ENCODE assay signal across 15 cellular contexts in genomic region chr1:53539226-53539625, GRCh38.
DNase-seq lines count a peak whose midpoint lies in the region; ATAC-seq, FAIRE-seq and TF ChIP-seq lines count a peak whose summit lies in the region.
"Had no signal": no experiment of that assay in that cellular context is flagged by ENCODE, and none has a peak within 500 bp of the region (broad histone marks: within the 10 kb centered on the region; RNA-seq: fewer than 3 reads in every experiment).

No MANE protein-coding gene starts in this region.

- H4K20me1 ChIP-seq in IMR-90 (ENCODE audit: insufficient read depth, low read length): peaks cover 6% of the 10 kb centered on the region; the same call in 1 of the 2 replicates

- TF ChIP-seq CTCF in IMR-90 (conservative IDR thresholded peaks at IDR 0.05; ENCODE audit: low read depth, low read length): no peak
- no peak for TF ChIP-seq CTCF in glutamatergic neuron (IDR thresholded peaks at IDR 0.05; ENCODE audit: partially characterized antibody, unreplicated experiment)
- no peak for TF ChIP-seq CTCF in osteocyte (IDR thresholded peaks at IDR 0.05)

- no peaks in the 10 kb centered on the region for H3K9me3 ChIP-seq in IMR-90 (ENCODE audit: control insufficient read depth, insufficient read depth, low read length)

- POLR2A ChIA-PET in IMR-90 (lab: Charles Lee; ENCODE audit: unreplicated experiment): no interaction called here

- H3K9me1 ChIP-seq in IMR-90 (ENCODE audit: insufficient read depth, low read length): peaks cover 32% of the 10 kb centered on the region

- peaks cover 7% of the 10 kb centered on the region for H3K9me3 Mint-ChIP-seq in glutamatergic neuron (ENCODE audit: unreplicated experiment)
- no peaks in the 10 kb centered on the region for H3K9me3 Mint-ChIP-seq in osteocyte (ENCODE audit: unreplicated experiment)
- no peaks in the 10 kb centered on the region for H3K9me3 Mint-ChIP-seq in stimulated activated naive B cell treated with anti-CD40 and anti-IgM and Interleukin-4, amounts not matched to agents 10 μg/mL and 1 μg/mL and 100 μg/mL, for 72 hours
- H3K9me3 Mint-ChIP-seq: CD4-positive, alpha-beta T cell had no signal

- peak overlapping the region; percentile 40 for H4K91ac ChIP-seq in IMR-90 (ENCODE audit: insufficient read depth, low read depth, low read length)

- H3K4me3 Mint-ChIP-seq in glutamatergic neuron (ENCODE audit: unreplicated experiment) (no peak overlapping the region), osteocyte (ENCODE audit: unreplicated experiment) (no peak overlapping the region)
- H3K4me3 Mint-ChIP-seq in stimulated activated naive B cell treated with anti-CD40 and anti-IgM and Interleukin-4, amounts not matched to agents 10 μg/mL and 1 μg/mL and 100 μg/mL, for 72 hours: no peak overlapping the region
- H3K4me3 Mint-ChIP-seq: B cell; CD4-positive, alpha-beta T cell had no signal

- FAIRE-seq in GM12891 (lab: Jason Lieb, UNC): peak; percentile 40
- FAIRE-seq: GM12878 had no signal

- intact Hi-C loops in IMR-90 (cut with micrococcal nuclease): no loop called here

- peaks cover 0 to 25% of the 10 kb centered on the region in 2 experiments; a peak in 2 of 4 replicates for H3K79me1 ChIP-seq in IMR-90 (ENCODE audit: low read depth in 1 of 2, low read length in 2 of 2)

- no peak overlapping the region for H4K8ac ChIP-seq in IMR-90 (ENCODE audit: low read depth in 2 of 2, low read length in 2 of 2)

- H3K27me3 ChIP-seq in IMR-90 (ENCODE audit: control insufficient read depth, insufficient read depth, low read length): no peaks in the 10 kb centered on the region; the same call in 1 of the 2 replicates

- H3K27me3 Mint-ChIP-seq in glutamatergic neuron (ENCODE audit: unreplicated experiment) (peaks cover 14% of the 10 kb centered on the region), osteocyte (ENCODE audit: unreplicated experiment) (no peaks in the 10 kb centered on the region)
- H3K27me3 Mint-ChIP-seq in stimulated activated naive B cell treated with anti-CD40 and anti-IgM and Interleukin-4, amounts not matched to agents 10 μg/mL and 1 μg/mL and 100 μg/mL, for 72 hours: peaks cover 0 to 4% of the 10 kb centered on the region in 2 donors
- H3K27me3 Mint-ChIP-seq: CD4-positive, alpha-beta T cell had no signal

- H3K4me3 ChIP-seq in IMR-90 (ENCODE audit: insufficient read depth, low read depth, low read length): no peak overlapping the region
- H3K4me3 ChIP-seq: GM12878 had no signal

- H3K27ac ChIP-seq in IMR-90 (ENCODE audit: insufficient read depth, low read length): no peak overlapping the region
- H3K27ac ChIP-seq: KMS-11 had no signal

- H3K4ac ChIP-seq in IMR-90 (ENCODE audit: low read depth, low read length): 0 out of 2 replicates have a peak overlapping the region, but pooled peaks have one; percentile 19

- H3K9ac ChIP-seq in IMR-90 (ENCODE audit: low read depth, low read length): no peak overlapping the region
- H3K9ac ChIP-seq: KMS-11 had no signal

- DNase-seq in GM12891 (ENCODE audit: insufficient read length, low spot score) (no peak), IMR-90 (no peak), glutamatergic neuron (no peak), osteocyte (ENCODE audit: extremely low spot score, unreplicated experiment) (no peak), AML-193 (lab: John Stamatoyannopoulos, UW) (no peak)
- no peak for DNase-seq in stimulated activated naive B cell treated with anti-CD40 and anti-IgM and Interleukin-4, amounts not matched to agents 10 μg/mL and 1 μg/mL and 100 μg/mL, for 72 hours
- DNase-seq: ACHN; C1 segment of cervical spinal cord; CD4-positive, alpha-beta T cell; DMS79; HCEC 1CT had no signal

- BruUV-seq in IMR-90 (replicated peaks; lab: Mats Ljungman, UMichigan): no TSS peak

- ATAC-seq in IMR-90 (ENCODE audit: low read depth): no peak
- ATAC-seq in stimulated activated naive B cell treated with anti-CD40 and anti-IgM and Interleukin-4, amounts not matched to agents 10 μg/mL and 1 μg/mL and 100 μg/mL, for 72 hours (replicated peaks): no peak
- ATAC-seq in GM19395 (IDR thresholded peaks at IDR 0.05; ENCODE audit: unreplicated experiment): no peak
- ATAC-seq: GM12878 had no signal

- in situ Hi-C loops in IMR-90 (cut with MboI; ENCODE audit: low sequenced_read_pairs): no loop called here

- no peak overlapping the region for H3K56ac ChIP-seq in IMR-90 (ENCODE audit: extremely low read depth, insufficient read depth, low read length)

- H2BK5ac ChIP-seq in IMR-90 (ENCODE audit: low read depth, low read length, poor library complexity, severe bottlenecking): peak overlapping the region; percentile 30

- no peak overlapping the region for H2AK9ac ChIP-seq in IMR-90 (replicated peaks; ENCODE audit: low read depth, low read length, poor library complexity)

- TF ChIP-seq POLR2A in GM12891 (IDR thresholded peaks at IDR 0.05; ENCODE audit: low read depth, low read length) (no peak), IMR-90 (IDR thresholded peaks at IDR 0.05; ENCODE audit: low read depth, low read length) (no peak)

- H3K23ac ChIP-seq in IMR-90 (ENCODE audit: low read depth, low read length): no peak overlapping the region; the same call in 1 of the 2 replicates

- H3K4me1 ChIP-seq in IMR-90 (ENCODE audit: control insufficient read depth, insufficient read depth, low read length): peaks cover 44% of the 10 kb centered on the region

- H2AFZ ChIP-seq in IMR-90 (replicated peaks; ENCODE audit: low read length, poor library complexity): no peak overlapping the region

- 0 out of 2 replicates have a peak overlapping the region, but pooled peaks have one; percentile 36 for H3K14ac ChIP-seq in IMR-90 (replicated peaks; ENCODE audit: low read depth, low read length)

- H2AK5ac ChIP-seq in IMR-90 (ENCODE audit: low read depth, low read length): peak overlapping the region; percentile 99

- H3K36me3 Mint-ChIP-seq in glutamatergic neuron (ENCODE audit: unreplicated experiment) (no peaks in the 10 kb centered on the region), osteocyte (ENCODE audit: unreplicated experiment) (peaks cover 7% of the 10 kb centered on the region)
- no peaks in the 10 kb centered on the region for H3K36me3 Mint-ChIP-seq in stimulated activated naive B cell treated with anti-CD40 and anti-IgM and Interleukin-4, amounts not matched to agents 10 μg/mL and 1 μg/mL and 100 μg/mL, for 72 hours

- no peaks in the 10 kb centered on the region for H3K36me3 ChIP-seq in IMR-90 (ENCODE audit: control insufficient read depth, insufficient read depth, low read length)

- H2BK15ac ChIP-seq in IMR-90 (ENCODE audit: low read depth, low read length): peak overlapping the region; percentile 88; the same call in 2 of the 3 replicates

- dilution Hi-C loops in IMR-90 (cut with HindIII; ENCODE audit: low sequenced_read_pairs, unreplicated experiment): no loop called here

- peak overlapping the region; percentile 45; the same call in 1 of the 2 replicates for H4K5ac ChIP-seq in IMR-90 (ENCODE audit: low read depth, low read length)

- peaks cover 25% of the 10 kb centered on the region for H3K4me1 Mint-ChIP-seq in glutamatergic neuron (ENCODE audit: low read depth, unreplicated experiment)
- H3K4me1 Mint-ChIP-seq in osteocyte (ENCODE audit: unreplicated experiment): peaks cover 58% of the 10 kb centered on the region
- peaks cover 0 to 1% of the 10 kb centered on the region in 2 donors for H3K4me1 Mint-ChIP-seq in stimulated activated naive B cell treated with anti-CD40 and anti-IgM and Interleukin-4, amounts not matched to agents 10 μg/mL and 1 μg/mL and 100 μg/mL, for 72 hours
- H3K4me1 Mint-ChIP-seq: B cell had no signal

- H3K27ac Mint-ChIP-seq in glutamatergic neuron (ENCODE audit: unreplicated experiment) (peak overlapping the region; percentile 2), osteocyte (ENCODE audit: unreplicated experiment) (peak overlapping the region; percentile 60)
- no peak overlapping the region for H3K27ac Mint-ChIP-seq in stimulated activated naive B cell treated with anti-CD40 and anti-IgM and Interleukin-4, amounts not matched to agents 10 μg/mL and 1 μg/mL and 100 μg/mL, for 72 hours
- H3K27ac Mint-ChIP-seq: B cell; CD4-positive, alpha-beta T cell had no signal

- TF ChIP-seq RAD21 in IMR-90 (IDR thresholded peaks at IDR 0.05; ENCODE audit: low read length): no peak

- H3K18ac ChIP-seq in IMR-90 (ENCODE audit: low read depth, low read length): peak overlapping the region; percentile 25; the same call in 1 of the 2 replicates

- 79% methylated on average over 2 of the region's 2 CpGs; no CpG with 5 or more reads in 1 of the 2 experiments for WGBS in IMR-90 (ENCODE audit: extremely low coverage in 2 of 2, insufficient read length in 1 of 2), 2 experiments

- H3K4me2 ChIP-seq in IMR-90 (ENCODE audit: low read depth, low read length): no peak overlapping the region
- H3K4me2 ChIP-seq: KMS-11 had no signal

- H2BK20ac ChIP-seq in IMR-90 (ENCODE audit: low read depth, low read length): no peak overlapping the region

- CTCF ChIA-PET in IMR-90 (lab: Yijun Ruan, JAX): no interaction called here

- H2BK120ac ChIP-seq in IMR-90 (ENCODE audit: low read depth, low read length): peak overlapping the region; percentile 10

TF ChIP-seq in GM12891, 5 proteins besides CTCF, POLR2A, EP300 and RAD21:
- TF ChIP-seq POU2F2 (IDR thresholded peaks at IDR 0.05; ENCODE audit: low read depth, low read length): no peak
- no peak for TF ChIP-seq TAF1 (IDR thresholded peaks at IDR 0.05; ENCODE audit: low read depth, low read length)
- TF ChIP-seq POLR2AphosphoS5 (IDR thresholded peaks at IDR 0.05; ENCODE audit: low read depth, low read length): no peak
- TF ChIP-seq SPI1 (IDR thresholded peaks at IDR 0.05; ENCODE audit: low read depth, low read length): no peak
- no peak for TF ChIP-seq PAX5 (IDR thresholded peaks at IDR 0.05; ENCODE audit: insufficient read depth, low read length, severe bottlenecking)
TF ChIP-seq in GM12891: peak in this region for 0.

TF ChIP-seq in IMR-90, 13 proteins besides CTCF, POLR2A, EP300 and RAD21:
- TF ChIP-seq CEBPB (IDR thresholded peaks at IDR 0.05; ENCODE audit: low read depth, low read length): no peak
- TF ChIP-seq MAFK (IDR thresholded peaks at IDR 0.05; ENCODE audit: low read depth, low read length): no peak
